Comparison of ENCODE assay signal across 1 cellular context in the genomic region with DNA sequence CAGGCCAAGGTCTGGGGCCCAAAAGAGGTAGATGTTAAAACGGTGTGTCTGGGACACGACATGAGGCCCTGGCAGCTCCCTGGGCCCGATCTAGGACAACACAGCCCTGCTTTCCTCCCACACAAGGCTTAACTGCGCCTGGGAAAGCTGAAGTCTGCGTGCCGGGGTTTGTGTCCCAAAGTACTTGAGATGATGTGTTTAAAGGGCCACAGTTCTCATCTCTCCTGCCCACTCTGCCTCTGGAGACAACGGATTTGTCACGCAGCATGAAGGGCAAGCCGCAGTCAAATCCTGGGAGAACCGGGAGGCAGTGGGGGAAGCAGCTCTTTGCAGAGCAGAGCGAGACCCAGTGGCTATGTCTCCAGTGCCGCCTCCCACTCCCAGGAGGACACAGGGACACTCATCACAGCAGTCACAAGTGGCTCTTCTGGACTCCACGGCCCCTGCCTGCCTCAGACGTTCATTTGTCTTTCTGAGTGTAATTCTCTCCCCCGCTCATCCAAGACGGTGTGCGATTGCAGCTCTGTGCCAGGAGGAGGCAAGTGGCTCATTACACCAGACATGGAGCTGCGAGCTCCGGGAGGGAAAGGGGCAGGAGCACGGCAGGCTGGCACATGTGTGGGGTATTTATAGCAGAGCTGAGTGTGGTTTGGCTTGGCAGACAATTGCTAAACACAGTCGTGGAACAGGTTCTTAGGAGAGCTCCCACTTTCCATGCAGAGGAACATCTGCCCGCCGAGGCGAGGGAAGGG.
TF ChIP-seq lines count a peak whose summit lies in the region.

No MANE protein-coding gene starts in this region.

TF ChIP-seq in HepG2, 621 proteins besides CTCF, POLR2A, EP300 and RAD21:
- no peak for TF ChIP-seq SMYD3 (CRISPR knock-in tag; IDR thresholded peaks at IDR 0.05)
- no peak for TF ChIP-seq CSRNP1 (CRISPR knock-in tag; IDR thresholded peaks at IDR 0.05)
- TF ChIP-seq TAF15 (IDR thresholded peaks at IDR 0.05; ENCODE audit: low read depth, low read length, poor library complexity, severe bottlenecking), result no peak
- no peak for TF ChIP-seq ZBTB39 (CRISPR knock-in tag; IDR thresholded peaks at IDR 0.05)
- no peak for TF ChIP-seq ZSCAN9 (CRISPR knock-in tag; IDR thresholded peaks at IDR 0.05; ENCODE audit: borderline replicate concordance)
- no peak for TF ChIP-seq ZNF263 (CRISPR knock-in tag; IDR thresholded peaks at IDR 0.05)
